In the genomic region with DNA sequence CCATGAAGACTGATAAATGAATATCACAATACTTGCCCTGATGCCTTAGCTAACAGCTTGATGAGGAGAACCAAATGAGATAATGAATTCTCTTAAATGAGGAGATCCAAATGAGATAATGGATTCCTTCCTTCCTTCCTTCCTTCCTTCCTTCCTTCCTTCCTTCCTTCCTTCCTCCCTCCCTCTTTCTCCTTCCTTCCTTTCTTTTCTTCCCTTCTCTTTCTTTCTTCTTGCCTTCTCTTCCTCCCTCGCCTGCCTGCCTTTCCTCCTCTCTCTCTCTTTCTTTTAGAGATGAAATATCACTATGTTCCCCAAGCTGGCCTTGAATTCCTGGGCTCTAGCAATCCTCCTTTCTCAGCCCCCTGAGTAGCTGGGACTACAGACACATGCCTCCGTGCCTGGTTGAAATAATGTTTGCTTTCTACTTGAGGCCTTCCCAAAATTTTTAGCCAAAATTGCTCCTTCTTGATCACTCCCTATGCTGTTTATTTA, we compare ENCODE assay signal across 24 cellular contexts. TPM values are rescaled to one million over a fixed set of nuclear protein-coding genes. Genes with fewer than 3 reads are reported as not detected.
"Had no signal": no experiment of that assay in that cellular context is flagged by ENCODE, and none has a peak within 500 bp of the region (broad histone marks: within the 10 kb centered on the region; RNA-seq: fewer than 3 reads in every experiment).

No MANE protein-coding gene starts in this region.

- H3K4me3 Mint-ChIP-seq: endodermal cell, naive B cell, nephron had no signal

- H3K4me3 ChIP-seq: colonic mucosa, hepatocyte, psoas muscle, spleen, testis, tibial nerve, upper lobe of right lung, vagina had no signal

- H3K9me3 Mint-ChIP-seq: endodermal cell, naive B cell, nephron had no signal

- DNase-seq: colonic mucosa; dermis blood vessel endothelial cell; effector CD4-positive, alpha-beta T cell; endodermal cell; erythroblast; foreskin keratinocyte; head of caudate nucleus; kidney; left colon; mesendoderm; naive B cell; psoas muscle; retina; spleen; stimulated activated CD4-positive, alpha-beta T cell treated with anti-CD3 and anti-CD28 coated beads, Interleukin-15, amount 100 ng/mL, for 24 hours; stimulated activated CD4-positive, alpha-beta T cell treated with anti-CD3 and anti-CD28 coated beads, Interleukin-1b, Interleukin-23, amount 100 ng/mL, for 48 hours; stimulated activated CD4-positive, alpha-beta T cell treated with anti-CD3 and anti-CD28 coated beads, Interleukin-4, amount 100 ng/mL, for 24 hours; stimulated activated naive CD4-positive, alpha-beta T cell treated with Interleukin-2 at 50 U/mL for 16 hours; testis; upper lobe of right lung had no signal

- H3K27ac Mint-ChIP-seq: endodermal cell, nephron had no signal

- ATAC-seq: foreskin keratinocyte, left colon, psoas muscle, upper lobe of right lung had no signal

- H3K27ac ChIP-seq: colonic mucosa, foreskin keratinocyte, hepatocyte, psoas muscle, spleen, tibial nerve, upper lobe of right lung, vagina had no signal

- H3K9me3 ChIP-seq: colonic mucosa, psoas muscle, spleen, testis, tibial nerve, upper lobe of right lung, vagina had no signal

- H3K36me3 ChIP-seq: colonic mucosa, spleen, tibial nerve, upper lobe of right lung, vagina had no signal

RNA-seq across cellular contexts. Expression of gene SLAIN1, which starts 4.0 kb away (rescaled TPM):
- total RNA-seq: foreskin keratinocyte had no signal
